In genomic region chr7:74400420-74401136, GRCh38 we compare ENCODE assay signal across 3 cellular contexts.
TF ChIP-seq lines count a peak whose summit lies in the region.

No MANE protein-coding gene starts in this region.

TF ChIP-seq in A549, 52 proteins besides CTCF, POLR2A, EP300 and RAD21:
- peak; percentile 57 for TF ChIP-seq ZFP36 (IDR thresholded peaks at IDR 0.05; ENCODE audit: borderline replicate concordance, partially characterized antibody)
- no peak for TF ChIP-seq HEYL (CRISPR knock-in tag; IDR thresholded peaks at IDR 0.05)

TF ChIP-seq in GM23338, 12 proteins besides CTCF, POLR2A, EP300 and RAD21:
- TF ChIP-seq POLR2AphosphoS5 (IDR thresholded peaks at IDR 0.05; ENCODE audit: low read depth) (no peak), ZNF114 (CRISPR knock-in tag; IDR thresholded peaks at IDR 0.05) (no peak), CREB1 (CRISPR knock-in tag; IDR thresholded peaks at IDR 0.05; ENCODE audit: low read depth) (no peak), ZNF462 (CRISPR knock-in tag; IDR thresholded peaks at IDR 0.05) (no peak), EZH2phosphoT487 (IDR thresholded peaks at IDR 0.05; ENCODE audit: unreplicated experiment) (no peak), NANOG (IDR thresholded peaks at IDR 0.05; ENCODE audit: borderline replicate concordance) (no peak), ETS1 (IDR thresholded peaks at IDR 0.05) (no peak), EZH2 (IDR thresholded peaks at IDR 0.05; ENCODE audit: low read depth, unreplicated experiment) (no peak), JUNB (IDR thresholded peaks at IDR 0.05; ENCODE audit: unreplicated experiment) (no peak), REST (IDR thresholded peaks at IDR 0.05; ENCODE audit: unreplicated experiment) (no peak), STAT1 (IDR thresholded peaks at IDR 0.05; ENCODE audit: unreplicated experiment) (no peak), ZNF331 (CRISPR knock-in tag; IDR thresholded peaks at IDR 0.05; ENCODE audit: low read depth) (no peak)

TF ChIP-seq in K562, 482 proteins besides CTCF, POLR2A, EP300 and RAD21:
- TF ChIP-seq ZFP36 (IDR thresholded peaks at IDR 0.05; ENCODE audit: low read depth, low read length, partially characterized antibody): peak; percentile 51
- TF ChIP-seq SAP30 (IDR thresholded peaks at IDR 0.05; ENCODE audit: borderline replicate concordance, insufficient read depth, low read depth, low read length, poor library complexity, severe bottlenecking): no peak
- TF ChIP-seq ZNF212 (CRISPR knock-in tag; IDR thresholded peaks at IDR 0.05): no peak
